13 cellular contexts compared by ENCODE assay signal in the genomic region with DNA sequence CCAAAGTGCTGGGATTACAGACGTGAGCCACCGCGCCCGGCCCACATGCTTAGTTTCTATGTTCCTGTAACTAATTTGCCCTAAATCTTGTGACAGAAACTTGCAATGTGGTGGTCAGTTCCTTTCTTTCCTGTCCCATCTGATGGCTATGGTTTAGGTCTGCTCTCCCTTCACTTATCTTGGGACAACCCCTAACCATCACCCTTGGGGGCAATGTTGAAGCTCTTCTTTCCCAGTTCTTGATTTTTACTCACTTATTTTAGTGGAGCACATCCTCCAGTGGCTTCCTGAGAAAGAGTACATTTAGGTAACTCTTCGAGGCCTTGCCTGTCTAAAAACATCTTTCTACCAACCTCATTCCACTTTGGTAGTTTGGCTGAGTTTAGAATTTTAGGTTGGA. TPM values are rescaled to one million over a fixed set of nuclear protein-coding genes. Genes with fewer than 3 reads are reported as not detected.
DNase-seq lines count a peak whose midpoint lies in the region; ATAC-seq and TF ChIP-seq lines count a peak whose summit lies in the region.
"Had no signal": no experiment of that assay in that cellular context is flagged by ENCODE, and none has a peak within 500 bp of the region (broad histone marks: within the 10 kb centered on the region; RNA-seq: fewer than 3 reads in every experiment).

No MANE protein-coding gene starts in this region.

- H3K9me3 ChIP-seq in SK-N-MC (ENCODE audit: low read depth, low read length) (no peaks in the 10 kb centered on the region), left lung (no peaks in the 10 kb centered on the region), psoas muscle (no peaks in the 10 kb centered on the region)
- H3K9me3 ChIP-seq: MG63, SK-N-SH had no signal

- POLR2A ChIA-PET in activated CD4-positive, alpha-beta T cell treated with anti-CD3 and anti-CD28 coated beads for 36 hours (lab: Charles Lee), result interaction anchor here (1.3 kb wide), 1 partner anchor 34 kb away, joined by 6 read pairs; no protein-coding TSS in a partner anchor

- peaks cover 61% of the 10 kb centered on the region for H3K36me3 Mint-ChIP-seq in activated CD4-positive, alpha-beta T cell treated with anti-CD3 and anti-CD28 coated beads for 36 hours (ENCODE audit: low read depth)
- H3K36me3 Mint-ChIP-seq in activated CD4-positive, alpha-beta T cell treated with anti-CD3 and anti-CD28 coated beads, Interleukin-2, amount 10 ng/mL, durations not matched to agents 24 days and 14 days (ENCODE audit: low read depth), result peaks cover 68% of the 10 kb centered on the region
- peaks cover 52 to 66% of the 10 kb centered on the region in 2 donors for H3K36me3 Mint-ChIP-seq in stimulated activated naive B cell treated with anti-CD40 and anti-IgM and Interleukin-4, amounts not matched to agents 10 μg/mL and 1 μg/mL and 100 μg/mL, for 72 hours

- intact Hi-C loops in activated CD4-positive, alpha-beta T cell treated with anti-CD3 and anti-CD28 coated beads for 36 hours (cut with DNase I, micrococcal nuclease), result no loop called here
- intact Hi-C loops in activated CD4-positive, alpha-beta T cell treated with anti-CD3 and anti-CD28 coated beads, Interleukin-2, amount 10 ng/mL, durations not matched to agents 24 days and 14 days (cut with micrococcal nuclease), result no loop called here
- intact Hi-C loops in left lung (cut with DNase I), result no loop called here
- intact Hi-C loops in psoas muscle (cut with DNase I), result no loop called here
- intact Hi-C loops in dorsolateral prefrontal cortex (cut with DNase I), result no loop called here

- CTCF ChIA-PET in activated CD4-positive, alpha-beta T cell treated with anti-CD3 and anti-CD28 coated beads for 36 hours (lab: Charles Lee), result interaction anchor here (1.2 to 2.1 kb wide), 4 partner anchors 17 to 85 kb away, joined by 3 to 14 read pairs (median 7); no protein-coding TSS in a partner anchor

- no peak overlapping the region for H3K4me3 Mint-ChIP-seq in activated CD4-positive, alpha-beta T cell treated with anti-CD3 and anti-CD28 coated beads for 36 hours
- H3K4me3 Mint-ChIP-seq in activated CD4-positive, alpha-beta T cell treated with anti-CD3 and anti-CD28 coated beads, Interleukin-2, amount 10 ng/mL, durations not matched to agents 24 days and 14 days, result no peak overlapping the region
- H3K4me3 Mint-ChIP-seq in stimulated activated naive B cell treated with anti-CD40 and anti-IgM and Interleukin-4, amounts not matched to agents 10 μg/mL and 1 μg/mL and 100 μg/mL, for 72 hours, result peak overlapping the region; percentile 44 to 71

- no peaks in the 10 kb centered on the region for H3K9me3 Mint-ChIP-seq in activated CD4-positive, alpha-beta T cell treated with anti-CD3 and anti-CD28 coated beads for 36 hours (ENCODE audit: low read depth)
- H3K9me3 Mint-ChIP-seq in activated CD4-positive, alpha-beta T cell treated with anti-CD3 and anti-CD28 coated beads, Interleukin-2, amount 10 ng/mL, durations not matched to agents 24 days and 14 days, result peaks cover 8% of the 10 kb centered on the region
- no peaks in the 10 kb centered on the region for H3K9me3 Mint-ChIP-seq in stimulated activated naive B cell treated with anti-CD40 and anti-IgM and Interleukin-4, amounts not matched to agents 10 μg/mL and 1 μg/mL and 100 μg/mL, for 72 hours

- 0 out of 2 replicates have a peak overlapping the region, but pooled peaks have one; percentile 44 for H3K27ac ChIP-seq in SK-N-MC
- peak overlapping the region; percentile 5 to 48 for H3K27ac ChIP-seq in left lung
- H3K27ac ChIP-seq in psoas muscle, result no peak overlapping the region
- H3K27ac ChIP-seq in dorsolateral prefrontal cortex, result peak overlapping the region in 16 of 59 donors; percentile 8 to 55 (median 30)

- peak overlapping the region; percentile 78 for H3K27ac Mint-ChIP-seq in activated CD4-positive, alpha-beta T cell treated with anti-CD3 and anti-CD28 coated beads for 36 hours
- no peak overlapping the region for H3K27ac Mint-ChIP-seq in activated CD4-positive, alpha-beta T cell treated with anti-CD3 and anti-CD28 coated beads, Interleukin-2, amount 10 ng/mL, durations not matched to agents 24 days and 14 days
- peak overlapping the region; percentile 92 for H3K27ac Mint-ChIP-seq in stimulated activated naive B cell treated with anti-CD40 and anti-IgM and Interleukin-4, amounts not matched to agents 10 μg/mL and 1 μg/mL and 100 μg/mL, for 72 hours

- H3K36me3 ChIP-seq in SK-N-MC (ENCODE audit: insufficient read depth, low read length) (peaks cover 83% of the 10 kb centered on the region), left lung (peaks cover 0 to 27% of the 10 kb centered on the region in 2 donors), psoas muscle (ENCODE audit: insufficient read depth in 1 of 2, low read depth in 1 of 2) (peaks cover 3 to 20% of the 10 kb centered on the region in 2 donors)

- 86 to 89% (median 87%) methylated on average over 5 of the region's 5 CpGs for WGBS in psoas muscle, 3 donors

- H3K4me1 ChIP-seq in left lung (peaks cover 19 to 84% of the 10 kb centered on the region in 2 donors), psoas muscle (peaks cover 23% of the 10 kb centered on the region)

- TF ChIP-seq CTCF in left lung (IDR thresholded peaks at IDR 0.05), result no peak
- TF ChIP-seq CTCF in psoas muscle (IDR thresholded peaks at IDR 0.05), result no peak
- no peak for TF ChIP-seq CTCF in dorsolateral prefrontal cortex (IDR thresholded peaks at IDR 0.05 in 54 of 56, conservative IDR thresholded peaks at IDR 0.05 in 2 of 56; ENCODE audit: low read depth in 1 of 56, partially characterized antibody in 56 of 56)

- H3K4me3 ChIP-seq in SK-N-MC, result no peak overlapping the region
- H3K4me3 ChIP-seq in left lung, result no peak overlapping the region
- no peak overlapping the region for H3K4me3 ChIP-seq in psoas muscle
- no peak overlapping the region for H3K4me3 ChIP-seq in dorsolateral prefrontal cortex
- H3K4me3 ChIP-seq: MG63 had no signal

- H3K9ac ChIP-seq in SK-N-MC (ENCODE audit: insufficient read length), result no peak overlapping the region
- H3K9ac ChIP-seq: SK-N-SH had no signal

- no peaks in the 10 kb centered on the region for H3K27me3 Mint-ChIP-seq in activated CD4-positive, alpha-beta T cell treated with anti-CD3 and anti-CD28 coated beads for 36 hours
- no peaks in the 10 kb centered on the region for H3K27me3 Mint-ChIP-seq in activated CD4-positive, alpha-beta T cell treated with anti-CD3 and anti-CD28 coated beads, Interleukin-2, amount 10 ng/mL, durations not matched to agents 24 days and 14 days
- no peaks in the 10 kb centered on the region for H3K27me3 Mint-ChIP-seq in stimulated activated naive B cell treated with anti-CD40 and anti-IgM and Interleukin-4, amounts not matched to agents 10 μg/mL and 1 μg/mL and 100 μg/mL, for 72 hours

- no peak for DNase-seq in activated CD4-positive, alpha-beta T cell treated with anti-CD3 and anti-CD28 coated beads for 36 hours
- DNase-seq in activated CD4-positive, alpha-beta T cell treated with anti-CD3 and anti-CD28 coated beads, Interleukin-2, amount 10 ng/mL, durations not matched to agents 24 days and 14 days, result no peak
- DNase-seq in SK-N-MC (ENCODE audit: low read depth, low spot score) (no peak), left lung (no peak), psoas muscle (no peak), dorsolateral prefrontal cortex (no peak), DMS79 (lab: John Stamatoyannopoulos, UW) (no peak)
- no peak for DNase-seq in stimulated activated naive B cell treated with anti-CD40 and anti-IgM and Interleukin-4, amounts not matched to agents 10 μg/mL and 1 μg/mL and 100 μg/mL, for 72 hours
- DNase-seq: MG63; NCI-H2107; NK-92 treated with Interleukin-12 subunit alpha and Interleukin-12 subunit beta, amount 100 ng/mL, for 24 hours; right cardiac atrium; SK-N-SH had no signal

- no peaks in the 10 kb centered on the region for H3K27me3 ChIP-seq in left lung
- no peaks in the 10 kb centered on the region for H3K27me3 ChIP-seq in psoas muscle (ENCODE audit: insufficient read depth in 3 of 3, low read length in 2 of 3)
- no peaks in the 10 kb centered on the region for H3K27me3 ChIP-seq in dorsolateral prefrontal cortex
- H3K27me3 ChIP-seq: MG63 had no signal

- ATAC-seq in activated CD4-positive, alpha-beta T cell treated with anti-CD3 and anti-CD28 coated beads for 36 hours, result no peak
- no peak for ATAC-seq in left lung
- peak; percentile 58 to 64 for ATAC-seq in stimulated activated naive B cell treated with anti-CD40 and anti-IgM and Interleukin-4, amounts not matched to agents 10 μg/mL and 1 μg/mL and 100 μg/mL, for 72 hours (replicated peaks)
- no peak for ATAC-seq in psoas muscle
- ATAC-seq: right cardiac atrium had no signal

- peaks cover 82% of the 10 kb centered on the region for H3K4me1 Mint-ChIP-seq in activated CD4-positive, alpha-beta T cell treated with anti-CD3 and anti-CD28 coated beads for 36 hours
- H3K4me1 Mint-ChIP-seq in activated CD4-positive, alpha-beta T cell treated with anti-CD3 and anti-CD28 coated beads, Interleukin-2, amount 10 ng/mL, durations not matched to agents 24 days and 14 days, result peaks cover 69% of the 10 kb centered on the region
- H3K4me1 Mint-ChIP-seq in stimulated activated naive B cell treated with anti-CD40 and anti-IgM and Interleukin-4, amounts not matched to agents 10 μg/mL and 1 μg/mL and 100 μg/mL, for 72 hours, result peaks cover 60 to 90% of the 10 kb centered on the region in 2 donors

RNA-seq across cellular contexts. Expression of a gene that starts 7.3 kb away (rescaled TPM):
- 100 to 1,000 TPM; 101 to 105 TPM for total RNA-seq in activated CD4-positive, alpha-beta T cell treated with anti-CD3 and anti-CD28 coated beads for 36 hours
- 209 and 218 TPM in 2 replicates for total RNA-seq in activated CD4-positive, alpha-beta T cell treated with anti-CD3 and anti-CD28 coated beads, Interleukin-2, amount 10 ng/mL, durations not matched to agents 24 days and 14 days
- 100 to 1,000 TPM; 130 to 162 TPM for total RNA-seq in left lung
- total RNA-seq in psoas muscle, result 10 to 100 TPM; 36.3 to 47.0 (median 43.6) TPM
- polyA plus RNA-seq in psoas muscle, result 10 to 100 TPM; 21.0 to 24.1 (median 23.8) TPM
- total RNA-seq in dorsolateral prefrontal cortex, result 100 to 1,000 TPM; 129 to 246 (median 190) TPM

RNA-seq across cellular contexts. Expression of a gene that starts 39.7 kb away (rescaled TPM):
- 10 to 100 TPM; 14.7 to 15.2 TPM for total RNA-seq in activated CD4-positive, alpha-beta T cell treated with anti-CD3 and anti-CD28 coated beads for 36 hours
- total RNA-seq in activated CD4-positive, alpha-beta T cell treated with anti-CD3 and anti-CD28 coated beads, Interleukin-2, amount 10 ng/mL, durations not matched to agents 24 days and 14 days, result 19.7 TPM in 2 replicates
- total RNA-seq in left lung (10 to 100 TPM in 1 of 2 donors, 1 to 10 TPM in 1; 9.7 to 14.1 TPM), psoas muscle (1 to 10 TPM; 2.8 to 7.7 (median 5.5) TPM), dorsolateral prefrontal cortex (10 to 100 TPM in 12 of 120 experiments, 1 to 10 TPM in 108; 4.1 to 13.3 (median 7.8) TPM)
- polyA plus RNA-seq in psoas muscle, result 1 to 10 TPM; 2.2 to 7.8 (median 3.9) TPM

Comparison
In these comparisons a context has a peak if more than half of its experiments do, and no peak if none do; other contexts are left out.
1. ATAC-seq: peak in stimulated activated naive B cell treated with anti-CD40 and anti-IgM and Interleukin-4, amounts not matched to agents 10 μg/mL and 1 μg/mL and 100 μg/mL, for 72 hours (2 of 2); none in activated CD4-positive, alpha-beta T cell treated with anti-CD3 and anti-CD28 coated beads for 36 hours (single experiment), left lung (single experiment) and psoas muscle (0 of 4).
2. H3K4me3 Mint-ChIP-seq: peak in stimulated activated naive B cell treated with anti-CD40 and anti-IgM and Interleukin-4, amounts not matched to agents 10 μg/mL and 1 μg/mL and 100 μg/mL, for 72 hours (2 of 2); none in activated CD4-positive, alpha-beta T cell treated with anti-CD3 and anti-CD28 coated beads for 36 hours (single experiment) and activated CD4-positive, alpha-beta T cell treated with anti-CD3 and anti-CD28 coated beads, Interleukin-2, amount 10 ng/mL, durations not matched to agents 24 days and 14 days (single experiment).